ENCODE assay signal across 9 cellular contexts in genomic region chr19:10766681-10767201, GRCh38. TPM values are rescaled to one million over a fixed set of nuclear protein-coding genes. Genes with fewer than 3 reads are reported as not detected.
A peak's percentile ranks its signal among the peaks of the same experiment; 100 is the strongest.
DNase-seq lines count a peak whose midpoint lies in the region; ATAC-seq, FAIRE-seq and TF ChIP-seq lines count a peak whose summit lies in the region.
"Had no signal": no experiment of that assay in that cellular context is flagged by ENCODE, and none has a peak within 500 bp of the region (broad histone marks: within the 10 kb centered on the region; RNA-seq: fewer than 3 reads in every experiment).

No MANE protein-coding gene starts in this region.

- H3K9ac ChIP-seq in HUES64 (ENCODE audit: low read depth, low read length) (peak overlapping the region; percentile 32; the same call in 1 of the 2 replicates), mammary epithelial cell (ENCODE audit: insufficient read depth, low read length) (no peak overlapping the region)

- peaks cover 41% of the 10 kb centered on the region for H3K4me1 Mint-ChIP-seq in activated CD8-positive, alpha-beta T cell treated with anti-CD3 and anti-CD28 coated beads for 36 hours (ENCODE audit: low read depth)

- no TSS peak for BruUV-seq in mammary epithelial cell (replicated peaks; lab: Mats Ljungman, UMichigan)

- H3K4me3 ChIP-seq in HUES64 (ENCODE audit: low read length): no peak overlapping the region
- no peak overlapping the region for H3K4me3 ChIP-seq in small intestine (ENCODE audit: low read depth in 1 of 2, low read length in 2 of 2)
- no peak overlapping the region for H3K4me3 ChIP-seq in mammary epithelial cell (replicated peaks in 1 of 3; ENCODE audit: insufficient read depth in 1 of 3, low read depth in 2 of 3, low read length in 3 of 3)

- no peaks in the 10 kb centered on the region for H4K20me1 ChIP-seq in mammary epithelial cell (ENCODE audit: insufficient read depth, low read length)

- in situ Hi-C loops in mammary epithelial cell (cut with MboI; ENCODE audit: low sequenced_read_pairs in 2 of 2): no loop called here
- in situ Hi-C loops in KBM-7 (cut with MboI; ENCODE audit: low pct_unique_long_range_greater_than_20kb, low sequenced_read_pairs): no loop called here

- no peaks in the 10 kb centered on the region for H3K27me3 ChIP-seq in HUES64 (ENCODE audit: insufficient read depth, low read length)
- H3K27me3 ChIP-seq in small intestine (ENCODE audit: control insufficient read depth in 2 of 2, insufficient read depth in 2 of 2, low read length in 2 of 2): no peaks in the 10 kb centered on the region
- H3K27me3 ChIP-seq in mammary epithelial cell (ENCODE audit: insufficient read depth, low read length): no peaks in the 10 kb centered on the region

- WGBS in HUES64: 91% methylated on average over 10 of the region's 10 CpGs
- 22 to 58% (median 29%) methylated on average over 9 to 10 of the region's 10 CpGs for WGBS in small intestine, 3 donors
- WGBS in mammary epithelial cell (ENCODE audit: low coverage, missing lambda C conversion rate): 51% methylated on average over 9 of the region's 10 CpGs

- peak overlapping the region; percentile 30 for H3K27ac Mint-ChIP-seq in activated CD8-positive, alpha-beta T cell treated with anti-CD3 and anti-CD28 coated beads for 36 hours

- H3K79me2 ChIP-seq in mammary epithelial cell (ENCODE audit: insufficient read depth, low read length): peaks cover 70% of the 10 kb centered on the region

- no peak for FAIRE-seq in small intestine (lab: Jason Lieb, UNC)

- POLR2A ChIA-PET in activated CD8-positive, alpha-beta T cell treated with anti-CD3 and anti-CD28 coated beads for 36 hours (lab: Charles Lee): interaction anchor here (1.0 to 1.3 kb wide), 3 partner anchors 11 to 46 kb away, joined by 3 to 4 read pairs (median 4); no protein-coding TSS in a partner anchor

- dilution Hi-C loops in mammary epithelial cell (cut with HindIII; ENCODE audit: low sequenced_read_pairs): loop anchor here (5.0 kb wide), 1 partner anchor 86 kb away; no protein-coding TSS in a partner anchor

- H3K27ac ChIP-seq in HUES64 (ENCODE audit: low read depth, low read length): no peak overlapping the region
- peak overlapping the region; percentile 32 to 52 for H3K27ac ChIP-seq in small intestine (ENCODE audit: low read depth in 1 of 2, low read length in 1 of 2)
- H3K27ac ChIP-seq in mammary epithelial cell (ENCODE audit: insufficient read depth, low read depth, low read length): no peak overlapping the region

- H3K4me2 ChIP-seq in mammary epithelial cell (ENCODE audit: insufficient read depth, low read depth, low read length): no peak overlapping the region

- H2AFZ ChIP-seq in mammary epithelial cell (ENCODE audit: low read depth, low read length): no peak overlapping the region

- ATAC-seq in activated CD8-positive, alpha-beta T cell treated with anti-CD3 and anti-CD28 coated beads for 36 hours: no peak
- ATAC-seq in left cardiac atrium: peak; percentile 42 to 51

- H3K9me3 ChIP-seq in HUES64 (ENCODE audit: insufficient read depth, low read depth, low read length) (no peaks in the 10 kb centered on the region), small intestine (ENCODE audit: control insufficient read depth, low read depth) (no peaks in the 10 kb centered on the region), mammary epithelial cell (replicated peaks; ENCODE audit: insufficient read depth, low read length) (no peaks in the 10 kb centered on the region)

- H3K36me3 ChIP-seq in HUES64 (ENCODE audit: insufficient read depth, low read length) (peaks cover 9% of the 10 kb centered on the region; the same call in 1 of the 2 replicates), small intestine (ENCODE audit: control insufficient read depth in 2 of 2, insufficient read depth in 2 of 2, low read length in 2 of 2) (peaks cover 0 to 6% of the 10 kb centered on the region in 2 donors), mammary epithelial cell (ENCODE audit: insufficient read depth, low read length) (peaks cover 1% of the 10 kb centered on the region)

- no peak for TF ChIP-seq CTCF in activated CD8-positive, alpha-beta T cell treated with anti-CD3 and anti-CD28 coated beads for 36 hours (IDR thresholded peaks at IDR 0.05)
- no peak for TF ChIP-seq CTCF in mammary epithelial cell (conservative IDR thresholded peaks at IDR 0.05 in 1 of 2, IDR thresholded peaks at IDR 0.05 in 1 of 2; ENCODE audit: extremely low read depth in 1 of 2, insufficient read depth in 1 of 2, low read depth in 1 of 2, low read length in 2 of 2)

- no peaks in the 10 kb centered on the region for H3K9me3 Mint-ChIP-seq in activated CD8-positive, alpha-beta T cell treated with anti-CD3 and anti-CD28 coated beads for 36 hours

- H3K4me1 ChIP-seq in HUES64 (ENCODE audit: insufficient read depth, low read length) (peaks cover 10% of the 10 kb centered on the region; the same call in 1 of the 2 replicates), small intestine (ENCODE audit: control insufficient read depth in 2 of 2, insufficient read depth in 1 of 2, low read depth in 1 of 2, low read length in 1 of 2) (peaks cover 13 to 15% of the 10 kb centered on the region in 2 donors), mammary epithelial cell (ENCODE audit: insufficient read depth, low read length) (peaks cover 7% of the 10 kb centered on the region)

- DNase-seq in activated CD8-positive, alpha-beta T cell treated with anti-CD3 and anti-CD28 coated beads for 36 hours: no peak
- DNase-seq in left cardiac atrium (peak; percentile 63), small intestine (peak; percentile 39), NCI-H1436 treated with DMSO at 0.1 percent for 48 hours (lab: John Stamatoyannopoulos, UW) (no peak), COLO829 (ENCODE audit: low spot score) (no peak), mammary epithelial cell (no peak), KBM-7 (no peak)
- DNase-seq: KG1 had no signal

- H3K36me3 Mint-ChIP-seq in activated CD8-positive, alpha-beta T cell treated with anti-CD3 and anti-CD28 coated beads for 36 hours (ENCODE audit: low read depth): peaks cover 15% of the 10 kb centered on the region

- H3K27me3 Mint-ChIP-seq in activated CD8-positive, alpha-beta T cell treated with anti-CD3 and anti-CD28 coated beads for 36 hours: no peaks in the 10 kb centered on the region

- H3K4me3 Mint-ChIP-seq in activated CD8-positive, alpha-beta T cell treated with anti-CD3 and anti-CD28 coated beads for 36 hours: no peak overlapping the region

- intact Hi-C loops in activated CD8-positive, alpha-beta T cell treated with anti-CD3 and anti-CD28 coated beads for 36 hours (cut with micrococcal nuclease): no loop called here
- intact Hi-C loops in left cardiac atrium (cut with DNase I): loop anchor here (5.0 kb wide), 1 partner anchor 49 kb away; the partner anchor contains the start of gene DNM2 (in 2 of the 2)
- intact Hi-C loops in mammary epithelial cell (cut with micrococcal nuclease): no loop called here

- CTCF ChIA-PET in activated CD8-positive, alpha-beta T cell treated with anti-CD3 and anti-CD28 coated beads for 36 hours (lab: Charles Lee): interaction anchor here (1.1 to 1.8 kb wide), 2 partner anchors 36 to 49 kb away, joined by 4 to 6 read pairs; partner anchors contain the start of gene DNM2
- CTCF ChIA-PET in mammary epithelial cell (lab: Charles Lee; ENCODE audit: low non-redundant PET): no interaction called here

RNA-seq across cellular contexts. Expression of gene DNM2, which starts 48.9 kb away (rescaled TPM):
- polyA plus RNA-seq in HUES64 (2013, experiment 1 of 2): 70.7 TPM
- polyA plus RNA-seq in HUES64 (2013, experiment 2 of 2): 67.0 TPM
- total RNA-seq in activated CD8-positive, alpha-beta T cell treated with anti-CD3 and anti-CD28 coated beads for 36 hours: 100 to 1,000 TPM; 151 to 153 TPM
- total RNA-seq in left cardiac atrium (100 to 1,000 TPM; 125 to 186 TPM), mammary epithelial cell (100 to 1,000 TPM in 1 of 2 donors, 10 to 100 TPM in 1; 95.9 to 125 TPM)
- polyA plus RNA-seq in small intestine (100 to 1,000 TPM; 146 to 248 (median 186) TPM), mammary epithelial cell (60.2 TPM)
- polyA minus RNA-seq in mammary epithelial cell: 219 TPM

Comparison
In these comparisons a context has a peak if more than half of its experiments do, and no peak if none do; other contexts are left out.
1. H3K27ac ChIP-seq: peak in small intestine (2 of 2); none in HUES64 (single experiment) and mammary epithelial cell (single experiment).
2. DNase-seq: peak in left cardiac atrium (single experiment) and small intestine (single experiment); none in activated CD8-positive, alpha-beta T cell treated with anti-CD3 and anti-CD28 coated beads for 36 hours (single experiment), NCI-H1436 treated with DMSO at 0.1 percent for 48 hours (single experiment), COLO829 (single experiment), mammary epithelial cell (single experiment) and KBM-7 (single experiment).
3. intact Hi-C loops: an anchor here in left cardiac atrium (5.0 kb wide); none called in activated CD8-positive, alpha-beta T cell treated with anti-CD3 and anti-CD28 coated beads for 36 hours and mammary epithelial cell.